ENCODE assay signal across 23 cellular contexts in genomic region chr10:109862738-109863137, GRCh38.
DNase-seq lines count a peak whose midpoint lies in the region; ATAC-seq, FAIRE-seq and TF ChIP-seq lines count a peak whose summit lies in the region.
"Had no signal": no experiment of that assay in that cellular context is flagged by ENCODE, and none has a peak within 500 bp of the region (broad histone marks: within the 10 kb centered on the region; RNA-seq: fewer than 3 reads in every experiment).

No MANE protein-coding gene starts in this region.

- H3K9me3 ChIP-seq in SK-N-SH = no peaks in the 10 kb centered on the region
- no peaks in the 10 kb centered on the region for H3K9me3 ChIP-seq in HepG2 (ENCODE audit: low read length)
- no peaks in the 10 kb centered on the region for H3K9me3 ChIP-seq in right lobe of liver
- H3K9me3 ChIP-seq: A549, Caco-2 had no signal

- peaks cover 46% of the 10 kb centered on the region for H3K36me3 Mint-ChIP-seq in endothelial cell (ENCODE audit: low read depth, unreplicated experiment)

- BruUV-seq in HepG2 (replicated peaks; lab: Mats Ljungman, UMichigan) = no TSS peak

- no peaks in the 10 kb centered on the region; a peak in 1 of 4 replicates for H3K4me1 ChIP-seq in SK-N-SH (ENCODE audit: control insufficient read depth in 1 of 2, insufficient read depth in 2 of 2, low read depth in 1 of 2, low read length in 1 of 2)
- H3K4me1 ChIP-seq in HepG2 (ENCODE audit: insufficient read depth, low read length) = no peaks in the 10 kb centered on the region
- no peaks in the 10 kb centered on the region for H3K4me1 ChIP-seq in right lobe of liver
- H3K4me1 ChIP-seq: A549, Caco-2 had no signal

- H3K4me2 ChIP-seq in SK-N-SH = no peak overlapping the region
- no peak overlapping the region for H3K4me2 ChIP-seq in HepG2 (ENCODE audit: low read depth, low read length)
- H3K4me2 ChIP-seq: A549; BLaER1 treated with 17β-estradiol and CSF1 and Interleukin-3, amounts not matched to agents 10 nM and 100 nM had no signal

- FAIRE-seq in HepG2 (lab: Jason Lieb, UNC) = no peak
- FAIRE-seq: A549, D721Med, G401.6, GM12891, GM19239 had no signal

- TF ChIP-seq EP300 in SK-N-SH (IDR thresholded peaks at IDR 0.05; ENCODE audit: borderline replicate concordance in 1 of 2, low read depth in 1 of 2, low read length in 1 of 2) (no peak), HepG2 (IDR thresholded peaks at IDR 0.05; ENCODE audit: low read depth in 2 of 2, low read length in 2 of 2) (no peak), HepG2 (CRISPR knock-in tag; IDR thresholded peaks at IDR 0.05; ENCODE audit: borderline replicate concordance) (no peak)

- H3F3A ChIP-seq in SK-N-SH (replicated peaks; ENCODE audit: insufficient read depth) = no peaks in the 10 kb centered on the region

- intact Hi-C loops in HepG2 (cut with micrococcal nuclease; ENCODE audit: unreplicated experiment) (no loop called here), right lobe of liver (cut with DNase I) (no loop called here)

- H2AFZ ChIP-seq in SK-N-SH (ENCODE audit: low read depth) (no peak overlapping the region), HepG2 (ENCODE audit: low read length) (no peak overlapping the region)

- TF ChIP-seq POLR2A in HepG2 (IDR thresholded peaks at IDR 0.05; ENCODE audit: insufficient read depth in 1 of 2, low read depth in 2 of 2, low read length in 2 of 2) (no peak), right lobe of liver (IDR thresholded peaks at IDR 0.05) (no peak)

- H3K9me3 Mint-ChIP-seq in endothelial cell (ENCODE audit: unreplicated experiment) = no peaks in the 10 kb centered on the region

- no peak for TF ChIP-seq RAD21 in SK-N-SH (IDR thresholded peaks at IDR 0.05; ENCODE audit: low read length)
- TF ChIP-seq RAD21 in HepG2 (CRISPR knock-in tag; IDR thresholded peaks at IDR 0.05) = no peak

- H3K27ac ChIP-seq in SK-N-SH (ENCODE audit: low read depth in 2 of 2, low read length in 1 of 2) (no peak overlapping the region), HepG2 (ENCODE audit: extremely low read length, insufficient read depth, low read length) (no peak overlapping the region), right lobe of liver (no peak overlapping the region)
- H3K27ac ChIP-seq: 22Rv1; A549; BLaER1 treated with 17β-estradiol and CSF1 and Interleukin-3, amounts not matched to agents 10 nM and 100 nM; C4-2B had no signal

- H4K20me1 ChIP-seq in SK-N-SH (ENCODE audit: insufficient read depth) = no peaks in the 10 kb centered on the region
- H4K20me1 ChIP-seq in HepG2 (ENCODE audit: insufficient read depth, low read length) = no peaks in the 10 kb centered on the region
- H4K20me1 ChIP-seq: BLaER1 treated with 17β-estradiol and CSF1 and Interleukin-3, amounts not matched to agents 10 nM and 100 nM had no signal

- H3K9ac ChIP-seq in SK-N-SH = no peak overlapping the region
- H3K9ac ChIP-seq in HepG2 (ENCODE audit: insufficient read depth, low read depth, low read length) = no peak overlapping the region
- H3K9ac ChIP-seq: BLaER1 treated with 17β-estradiol and CSF1 and Interleukin-3, amounts not matched to agents 10 nM and 100 nM had no signal

- H3K27me3 ChIP-seq in SK-N-SH (ENCODE audit: insufficient read depth) = no peaks in the 10 kb centered on the region
- no peaks in the 10 kb centered on the region for H3K27me3 ChIP-seq in HepG2 (ENCODE audit: control insufficient read depth in 1 of 2, insufficient read depth in 2 of 2, low read length in 2 of 2)
- no peaks in the 10 kb centered on the region for H3K27me3 ChIP-seq in right lobe of liver
- H3K27me3 ChIP-seq: BLaER1 treated with 17β-estradiol and CSF1 and Interleukin-3, amounts not matched to agents 10 nM and 100 nM had no signal

- CTCF ChIA-PET in SK-N-SH (lab: Yijun Ruan, JAX) = interaction anchor here (0.6 to 5.5 kb wide), 4 partner anchors 10 to 288 kb away, joined by 3 to 27 read pairs (median 4); no protein-coding TSS in a partner anchor
- CTCF ChIA-PET in HepG2 (lab: Yijun Ruan, JAX; ENCODE audit: low intra/inter-chr PET ratio, low total read pairs) = no interaction called here

- POLR2A ChIA-PET in SK-N-SH (lab: Yijun Ruan, JAX) (no interaction called here), HepG2 (lab: Yijun Ruan, JAX) (no interaction called here)

- H3K79me2 ChIP-seq in SK-N-SH (ENCODE audit: insufficient read depth) = no peaks in the 10 kb centered on the region
- H3K79me2 ChIP-seq in HepG2 (ENCODE audit: insufficient read depth, low read length) = no peaks in the 10 kb centered on the region

- H3K4me3 Mint-ChIP-seq in endothelial cell (ENCODE audit: unreplicated experiment) = peak overlapping the region; percentile 17
- H3K4me3 Mint-ChIP-seq: B cell; CD4-positive, alpha-beta T cell; CD8-positive, alpha-beta T cell had no signal

- in situ Hi-C loops in HepG2 (cut with HindIII; ENCODE audit: extremely low pct_ligation_motif_present, low pct_unique_long_range_greater_than_20kb) = no loop called here

- H3K4me1 Mint-ChIP-seq in endothelial cell (ENCODE audit: unreplicated experiment) = peaks cover 29% of the 10 kb centered on the region

- H3K9me2 ChIP-seq in SK-N-SH = no peaks in the 10 kb centered on the region

- DNase-seq in SK-N-SH = no peak
- no peak for DNase-seq in HepG2 (ENCODE audit: low spot score)
- DNase-seq in right lobe of liver = no peak
- DNase-seq in endothelial cell (ENCODE audit: low spot score) = no peak
- no peak for DNase-seq in GM19240 (ENCODE audit: insufficient read length, low spot score)
- DNase-seq in GM20000 (ENCODE audit: low spot score) = no peak
- DNase-seq: AML-193; Caco-2; Calu3; CD4-positive, alpha-beta T cell; CD8-positive, alpha-beta T cell; DMS79 treated with DMSO at 0.1 percent for 48 hours; GF-D8 had no signal

- peaks cover 31 to 47% of the 10 kb centered on the region in 2 experiments for H3K36me3 ChIP-seq in SK-N-SH (replicated peaks in 1 of 2; ENCODE audit: control insufficient read depth in 1 of 2, insufficient read depth in 2 of 2, low read length in 1 of 2)
- peaks cover 5 to 27% of the 10 kb centered on the region in 2 experiments; a peak in 4 of 5 replicates for H3K36me3 ChIP-seq in HepG2 (replicated peaks in 1 of 2; ENCODE audit: control insufficient read depth in 1 of 2, insufficient read depth in 2 of 2, low read length in 2 of 2)
- peaks cover 0 to 18% (median 7%) of the 10 kb centered on the region in 4 donors for H3K36me3 ChIP-seq in right lobe of liver

- no peak overlapping the region for H3K4me3 ChIP-seq in SK-N-SH (ENCODE audit: low read depth in 2 of 2, low read length in 1 of 2)
- H3K4me3 ChIP-seq in HepG2 (replicated peaks in 1 of 3; ENCODE audit: insufficient read depth in 1 of 3, low read depth in 2 of 3, low read length in 3 of 3) = no peak overlapping the region
- no peak overlapping the region for H3K4me3 ChIP-seq in right lobe of liver
- H3K4me3 ChIP-seq: A549; BLaER1 treated with 17β-estradiol and CSF1 and Interleukin-3, amounts not matched to agents 10 nM and 100 nM had no signal

- ATAC-seq in SK-N-SH treated with all-trans-retinoic acid at 6 μM for 48 hours = no peak
- no peak for ATAC-seq in HepG2
- ATAC-seq in right lobe of liver = no peak
- ATAC-seq: A549; CD8-positive, alpha-beta T cell had no signal

- TF ChIP-seq CTCF in SK-N-SH (IDR thresholded peaks at IDR 0.05) = no peak
- no peak for TF ChIP-seq CTCF in HepG2 (CRISPR knock-in tag; IDR thresholded peaks at IDR 0.05)
- no peak for TF ChIP-seq CTCF in right lobe of liver (IDR thresholded peaks at IDR 0.05)
- no peak for TF ChIP-seq CTCF in endothelial cell (IDR thresholded peaks at IDR 0.05; ENCODE audit: unreplicated experiment)
- no peak for TF ChIP-seq CTCF in GM20000 (IDR thresholded peaks at IDR 0.05; ENCODE audit: extremely low read depth, missing control alignments)

- H3K27me3 Mint-ChIP-seq in endothelial cell (ENCODE audit: unreplicated experiment) = peaks cover 5% of the 10 kb centered on the region
- H3K27me3 Mint-ChIP-seq: B cell; CD4-positive, alpha-beta T cell had no signal

- no peak overlapping the region for H3K27ac Mint-ChIP-seq in endothelial cell (ENCODE audit: unreplicated experiment)
- H3K27ac Mint-ChIP-seq: B cell; CD4-positive, alpha-beta T cell; CD8-positive, alpha-beta T cell had no signal

TF ChIP-seq in SK-N-SH treated with all-trans-retinoic acid at 6 μM for 48 hours, 23 proteins besides CTCF, POLR2A, EP300 and RAD21:
- TF ChIP-seq RARB (CRISPR knock-in tag; IDR thresholded peaks at IDR 0.05) (no peak), ZFP30 (CRISPR knock-in tag; IDR thresholded peaks at IDR 0.05) (peak; percentile 91)

TF ChIP-seq in SK-N-SH, 30 proteins besides CTCF, POLR2A, EP300 and RAD21 (continues in another document):
- TF ChIP-seq EZH2phosphoT487 (IDR thresholded peaks at IDR 0.05; ENCODE audit: borderline replicate concordance, low read depth) = no peak
- no peak for TF ChIP-seq RCOR1 (IDR thresholded peaks at IDR 0.05; ENCODE audit: low read length)
- TF ChIP-seq RFX5 (IDR thresholded peaks at IDR 0.05; ENCODE audit: low read length) = no peak

TF ChIP-seq in HepG2, 621 proteins besides CTCF, POLR2A, EP300 and RAD21:
- TF ChIP-seq ELF3 (CRISPR knock-in tag; IDR thresholded peaks at IDR 0.05) (no peak), ZNF160 (CRISPR knock-in tag; IDR thresholded peaks at IDR 0.05) (0 out of 2 replicates have a peak, but pooled peaks have one; percentile 40)
TF ChIP-seq in HepG2: peak in this region for 1.
